14 cellular contexts compared by ENCODE assay signal in the genomic region with DNA sequence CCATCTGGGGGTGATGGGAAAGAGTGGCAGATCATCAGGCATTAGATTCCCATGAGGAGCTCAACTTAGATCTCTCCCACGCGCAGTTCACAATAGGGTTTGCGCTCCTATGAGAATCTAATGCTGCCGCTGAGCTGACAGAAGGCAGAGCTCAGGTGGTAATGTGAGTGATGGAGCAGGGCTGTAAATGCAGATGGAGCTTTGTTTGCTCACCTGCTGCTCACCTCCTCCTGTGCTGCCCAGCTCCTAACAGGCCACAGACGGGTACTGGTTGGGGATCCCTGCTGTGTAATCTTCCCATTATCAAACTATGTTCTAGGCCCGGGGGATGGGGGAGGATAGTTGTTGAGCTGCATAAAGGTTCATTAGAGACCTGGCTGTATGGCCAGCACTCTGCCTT. TPM values are rescaled to one million over a fixed set of nuclear protein-coding genes. Genes with fewer than 3 reads are reported as not detected.
A peak's percentile ranks its signal among the peaks of the same experiment; 100 is the strongest.
DNase-seq lines count a peak whose midpoint lies in the region; ATAC-seq and TF ChIP-seq lines count a peak whose summit lies in the region.
"Had no signal": no experiment of that assay in that cellular context is flagged by ENCODE, and none has a peak within 500 bp of the region (broad histone marks: within the 10 kb centered on the region; RNA-seq: fewer than 3 reads in every experiment).

No MANE protein-coding gene starts in this region.

- H3K4me1 ChIP-seq in HEK293 (ENCODE audit: control insufficient read depth, insufficient read depth, low read length) (peaks cover 3% of the 10 kb centered on the region), mucosa of rectum (ENCODE audit: control insufficient read depth in 2 of 2, insufficient read depth in 2 of 2, low read length in 2 of 2) (peaks cover 8 to 20% of the 10 kb centered on the region in 2 donors)

- DNase-seq in NCI-H2029 (lab: John Stamatoyannopoulos, UW), result peak; percentile 74
- DNase-seq in NCI-H69 (lab: John Stamatoyannopoulos, UW), result peak; percentile 99
- no peak for DNase-seq in stimulated activated CD4-positive, alpha-beta T cell treated with anti-CD3 and anti-CD28 coated beads, Interleukin-4, amount 100 ng/mL, for 4 hours
- no peak for DNase-seq in occipital lobe (lab: John Stamatoyannopoulos, UW)
- DNase-seq: foreskin melanocyte; left ventricle myocardium superior; NCI-H1694 treated with DMSO at 0.1 percent for 48 hours; posterior cingulate gyrus; stimulated activated naive CD8-positive, alpha-beta T cell treated with anti-CD3 and anti-CD28 coated beads, Interleukin-15, amount 100 ng/mL, for 72 hours had no signal

- H3K36me3 ChIP-seq in HEK293 (ENCODE audit: control insufficient read depth in 2 of 2, insufficient read depth in 1 of 2, low read length in 2 of 2) (no peaks in the 10 kb centered on the region), mucosa of rectum (ENCODE audit: control insufficient read depth in 2 of 2, insufficient read depth in 2 of 2, low read length in 2 of 2) (no peaks in the 10 kb centered on the region)

- H3K27me3 ChIP-seq in mucosa of rectum (ENCODE audit: control insufficient read depth in 2 of 2, insufficient read depth in 2 of 2, low read length in 2 of 2), result no peaks in the 10 kb centered on the region

- ATAC-seq in GM21737 (IDR thresholded peaks at IDR 0.05; ENCODE audit: unreplicated experiment), result no peak
- ATAC-seq in HG02852 (IDR thresholded peaks at IDR 0.05; ENCODE audit: unreplicated experiment), result no peak
- ATAC-seq: left ventricle myocardium superior; stimulated activated naive CD8-positive, alpha-beta T cell treated with anti-CD3 and anti-CD28 coated beads, Interleukin-15, amount 100 ng/mL, for 72 hours had no signal

- H3K9me3 ChIP-seq in HEK293 (ENCODE audit: control insufficient read depth, insufficient read depth, low read depth, low read length) (no peaks in the 10 kb centered on the region), mucosa of rectum (ENCODE audit: control insufficient read depth in 2 of 2, low read length in 2 of 2) (no peaks in the 10 kb centered on the region)

- no peak for TF ChIP-seq CTCF in HEK293 (tag by site-specific recombination; IDR thresholded peaks at IDR 0.05)

- H3K9ac ChIP-seq in mucosa of rectum (ENCODE audit: low read depth in 1 of 2, low read length in 2 of 2), result no peak overlapping the region
- H3K9ac ChIP-seq: KMS-11 had no signal

- H3K4me3 ChIP-seq in HEK293 (ENCODE audit: low read depth, low read length), result no peak overlapping the region
- H3K4me3 ChIP-seq in mucosa of rectum (ENCODE audit: low read length in 2 of 2), result no peak overlapping the region

- no peak overlapping the region for H3K27ac ChIP-seq in HEK293 (ENCODE audit: extremely low read depth, low read depth, low read length)
- peak overlapping the region; percentile 41 to 61 for H3K27ac ChIP-seq in mucosa of rectum (ENCODE audit: low read depth in 2 of 2, low read length in 2 of 2)
- H3K27ac ChIP-seq: KMS-11 had no signal

- CTCF ChIA-PET in HEK293 (lab: Yijun Ruan, JAX), result no interaction called here

- POLR2A ChIA-PET in HEK293 (lab: Yijun Ruan, JAX), result interaction anchor here (1.3 kb wide), 1 partner anchor 58 kb away, joined by 3 read pairs; the partner anchor contains the start of gene UGCG

TF ChIP-seq in HEK293, 187 proteins besides CTCF, POLR2A, EP300 and RAD21:
- TF ChIP-seq, protein P1, sequence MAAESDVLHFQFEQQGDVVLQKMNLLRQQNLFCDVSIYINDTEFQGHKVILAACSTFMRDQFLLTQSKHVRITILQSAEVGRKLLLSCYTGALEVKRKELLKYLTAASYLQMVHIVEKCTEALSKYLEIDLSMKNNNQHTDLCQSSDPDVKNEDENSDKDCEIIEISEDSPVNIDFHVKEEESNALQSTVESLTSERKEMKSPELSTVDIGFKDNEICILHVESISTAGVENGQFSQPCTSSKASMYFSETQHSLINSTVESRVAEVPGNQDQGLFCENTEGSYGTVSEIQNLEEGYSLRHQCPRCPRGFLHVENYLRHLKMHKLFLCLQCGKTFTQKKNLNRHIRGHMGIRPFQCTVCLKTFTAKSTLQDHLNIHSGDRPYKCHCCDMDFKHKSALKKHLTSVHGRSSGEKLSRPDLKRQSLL (tag by site-specific recombination; IDR thresholded peaks at IDR 0.05), result peak; percentile 74
- TF ChIP-seq ZNF549 (tag by site-specific recombination; IDR thresholded peaks at IDR 0.05) (peak; percentile 77), ZNF311 (tag by site-specific recombination; IDR thresholded peaks at IDR 0.05; ENCODE audit: borderline replicate concordance) (no peak), ZIC2 (tag by site-specific recombination; IDR thresholded peaks at IDR 0.05) (peak; percentile 92)

RNA-seq across cellular contexts. Expression of gene UGCG, which starts 58.4 kb away (rescaled TPM):
- 108 TPM for total RNA-seq in occipital lobe

Comparison
In these comparisons a context has a peak if more than half of its experiments do, and no peak if none do; other contexts are left out.
1. DNase-seq: peak in NCI-H2029 (single experiment) and NCI-H69 (single experiment); none in stimulated activated CD4-positive, alpha-beta T cell treated with anti-CD3 and anti-CD28 coated beads, Interleukin-4, amount 100 ng/mL, for 4 hours (0 of 2) and occipital lobe (single experiment).